In the genomic region with DNA sequence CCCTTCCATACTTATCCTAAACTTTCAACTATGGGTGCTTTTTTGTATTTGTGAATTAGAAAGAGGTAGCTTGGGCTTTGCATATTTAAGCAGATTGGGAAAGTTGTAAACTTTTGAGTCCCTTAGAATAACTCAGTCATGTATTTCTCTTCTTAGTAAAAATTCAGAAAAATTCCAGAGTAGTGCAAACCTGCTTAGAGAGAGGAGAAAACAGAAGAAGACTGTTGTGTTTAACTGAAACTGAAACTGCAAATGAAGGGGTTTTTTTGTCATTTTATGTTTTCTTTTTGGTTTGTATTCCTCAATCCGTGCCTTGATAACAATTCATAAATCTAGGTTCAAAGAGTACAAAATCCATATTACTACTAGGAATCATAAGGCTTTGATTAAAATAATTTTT, we compare ENCODE assay signal across 9 cellular contexts. TPM values are rescaled to one million over a fixed set of nuclear protein-coding genes. Genes with fewer than 3 reads are reported as not detected.
DNase-seq lines count a peak whose midpoint lies in the region; ATAC-seq and TF ChIP-seq lines count a peak whose summit lies in the region.
"Had no signal": no experiment of that assay in that cellular context is flagged by ENCODE, and none has a peak within 500 bp of the region (broad histone marks: within the 10 kb centered on the region; RNA-seq: fewer than 3 reads in every experiment).

No MANE protein-coding gene starts in this region.

- H3K36me3 ChIP-seq in esophagus muscularis mucosa (no peaks in the 10 kb centered on the region), Peyer's patch (no peaks in the 10 kb centered on the region)

- no peak for TF ChIP-seq EP300 in esophagus muscularis mucosa (IDR thresholded peaks at IDR 0.05)

- H3K4me3 ChIP-seq in esophagus muscularis mucosa (no peak overlapping the region), Peyer's patch (no peak overlapping the region)

- H3K27ac ChIP-seq in esophagus muscularis mucosa (replicated peaks in 1 of 4), result peak overlapping the region in 3 of 4 donors; percentile 10 to 46 (median 31)
- H3K27ac ChIP-seq in Peyer's patch, result no peak overlapping the region

- WGBS in esophagus muscularis mucosa, result 59% methylated on average over 1 of the region's 1 CpG

- ATAC-seq in GM18502 (IDR thresholded peaks at IDR 0.05; ENCODE audit: poor library complexity, unreplicated experiment) (peak; percentile 60), GM19463 (IDR thresholded peaks at IDR 0.05; ENCODE audit: unreplicated experiment) (peak; percentile 62), HG03354 (IDR thresholded peaks at IDR 0.05; ENCODE audit: poor library complexity, severe bottlenecking, unreplicated experiment) (peak; percentile 61), GM18505 (IDR thresholded peaks at IDR 0.05; ENCODE audit: unreplicated experiment) (no peak)

- H3K4me1 ChIP-seq in esophagus muscularis mucosa (peaks cover 6 to 22% (median 15%) of the 10 kb centered on the region in 4 donors), Peyer's patch (no peaks in the 10 kb centered on the region)

- H3K9me3 ChIP-seq in esophagus muscularis mucosa, result no peaks in the 10 kb centered on the region
- H3K9me3 ChIP-seq in Peyer's patch, result no peaks in the 10 kb centered on the region

- DNase-seq in esophagus muscularis mucosa (ENCODE audit: extremely low spot score) (no peak), Peyer's patch (no peak), cortex of kidney (lab: John Stamatoyannopoulos, UW) (no peak), AG20443 (ENCODE audit: low spot score) (no peak)
- DNase-seq: Karpas-422 had no signal

- intact Hi-C loops in esophagus muscularis mucosa (cut with DNase I), result no loop called here

- TF ChIP-seq POLR2A in esophagus muscularis mucosa (IDR thresholded peaks at IDR 0.05; ENCODE audit: low read depth), result no peak
- no peak for TF ChIP-seq POLR2A in GM18505 (IDR thresholded peaks at IDR 0.05; ENCODE audit: borderline replicate concordance, extremely low read depth, insufficient read depth, insufficient read length)
- no peak for TF ChIP-seq POLR2A in Peyer's patch (IDR thresholded peaks at IDR 0.05)

- no peaks in the 10 kb centered on the region for H3K27me3 ChIP-seq in esophagus muscularis mucosa
- no peaks in the 10 kb centered on the region for H3K27me3 ChIP-seq in Peyer's patch

- TF ChIP-seq CTCF in esophagus muscularis mucosa (IDR thresholded peaks at IDR 0.05), result no peak
- no peak for TF ChIP-seq CTCF in Peyer's patch (IDR thresholded peaks at IDR 0.05)

RNA-seq across cellular contexts. Expression of a gene that starts 31.3 kb away (rescaled TPM):
- total RNA-seq in esophagus muscularis mucosa (10 to 100 TPM in 1 of 4 donors, 1 to 10 TPM in 3; 7.2 to 22.9 (median 7.6) TPM), Peyer's patch (10 to 100 TPM in 1 of 4 donors, 1 to 10 TPM in 3; 3.7 to 15.4 (median 7.1) TPM)

Comparison
In these comparisons a context has a peak if more than half of its experiments do, and no peak if none do; other contexts are left out.
1. H3K27ac ChIP-seq: peak in esophagus muscularis mucosa (3 of 4); none in Peyer's patch (0 of 4).